In genomic region chr11:106101797-106102196, GRCh38 we compare ENCODE assay signal across 26 cellular contexts. TPM values are rescaled to one million over a fixed set of nuclear protein-coding genes. Genes with fewer than 3 reads are reported as not detected.
DNase-seq lines count a peak whose midpoint lies in the region; ATAC-seq, FAIRE-seq and TF ChIP-seq lines count a peak whose summit lies in the region.
"Had no signal": no experiment of that assay in that cellular context is flagged by ENCODE, and none has a peak within 500 bp of the region (broad histone marks: within the 10 kb centered on the region; RNA-seq: fewer than 3 reads in every experiment).

No MANE protein-coding gene starts in this region.

- no peak overlapping the region for H3K4me3 ChIP-seq in endothelial cell of umbilical vein (replicated peaks in 1 of 3; ENCODE audit: insufficient read depth in 1 of 3, low read depth in 1 of 3, low read length in 3 of 3)
- H3K4me3 ChIP-seq: ovary, stomach, upper lobe of left lung had no signal

- H3K9ac ChIP-seq in endothelial cell of umbilical vein (replicated peaks; ENCODE audit: extremely low read depth, insufficient read depth, low read length): no peak overlapping the region

- H3K9me1 ChIP-seq in endothelial cell of umbilical vein (replicated peaks; ENCODE audit: control insufficient read depth, extremely low read depth, insufficient read depth, low read length): no peaks in the 10 kb centered on the region

- no peak for FAIRE-seq in endothelial cell of umbilical vein (lab: Jason Lieb, UNC)

- H3K4me2 ChIP-seq in endothelial cell of umbilical vein (ENCODE audit: insufficient read depth, low read length): no peak overlapping the region

- DNase-seq in DMS 273 (lab: John Stamatoyannopoulos, UW; ENCODE audit: unreplicated experiment) (peak; percentile 5), DMS 273 treated with DMSO at 0.1 percent for 48 hours (lab: John Stamatoyannopoulos, UW) (no peak), NCI-H226 (peak; percentile 41), endothelial cell of umbilical vein (ENCODE audit: low read depth, low spot score) (peak; percentile 33), non-pigmented ciliary epithelial cell (ENCODE audit: low read depth) (peak; percentile 20), head of caudate nucleus (no peak)
- DNase-seq in central memory CD4-positive, alpha-beta T cell: no peak
- DNase-seq: activated CD4-positive, alpha-beta T cell treated with anti-CD3 and anti-CD28 coated beads, Interleukin-2, amount 50 U/mL, for 1 hour; activated CD8-positive, alpha-beta memory T cell treated with anti-CD3 and anti-CD28 coated beads, Interleukin-2, amount 50 U/mL, for 4 hours; activated effector memory CD4-positive, alpha-beta T cell treated with Interleukin-2 at 50 U/mL for 16 hours; C1 segment of cervical spinal cord; foreskin melanocyte; kidney glomerular epithelial cell; mesendoderm; naive thymus-derived CD4-positive, alpha-beta T cell; NCI-H146; NCI-H82; ovary; stimulated activated CD4-positive, alpha-beta T cell treated with anti-CD3 and anti-CD28 coated beads, Interleukin-1b, Interleukin-23, amount 100 ng/mL, for 48 hours; stomach; T-helper 17 cell; upper lobe of left lung had no signal

- no peak for TF ChIP-seq POLR2A in endothelial cell of umbilical vein (IDR thresholded peaks at IDR 0.05; ENCODE audit: low read depth, low read length)

- H3K9me3 ChIP-seq in endothelial cell of umbilical vein (replicated peaks; ENCODE audit: control insufficient read depth, insufficient read depth, low read length): no peaks in the 10 kb centered on the region
- H3K9me3 ChIP-seq: ovary, stomach, upper lobe of left lung had no signal

- POLR2A ChIA-PET in endothelial cell of umbilical vein (lab: Charles Lee): no interaction called here

- H4K20me1 ChIP-seq in endothelial cell of umbilical vein (replicated peaks; ENCODE audit: control insufficient read depth, extremely low read depth, insufficient read depth, low read length): no peaks in the 10 kb centered on the region

- CTCF ChIA-PET in endothelial cell of umbilical vein (lab: Charles Lee): no interaction called here

- H3K4me1 ChIP-seq in endothelial cell of umbilical vein (ENCODE audit: control insufficient read depth, extremely low read depth, insufficient read depth, low read length): no peaks in the 10 kb centered on the region
- H3K4me1 ChIP-seq: stomach, upper lobe of left lung had no signal

- H3K27me3 ChIP-seq in endothelial cell of umbilical vein (ENCODE audit: control insufficient read depth in 2 of 2, insufficient read depth in 2 of 2, low read length in 2 of 2): no peaks in the 10 kb centered on the region
- H3K27me3 ChIP-seq: ovary, stomach, upper lobe of left lung had no signal

- no peak for ATAC-seq in GM18511 (IDR thresholded peaks at IDR 0.05; ENCODE audit: unreplicated experiment)
- ATAC-seq: naive thymus-derived CD4-positive, alpha-beta T cell; sciatic nerve; T-helper 17 cell had no signal

- no peak for TF ChIP-seq CTCF in endothelial cell of umbilical vein (IDR thresholded peaks at IDR 0.05; ENCODE audit: extremely low read depth in 1 of 2, insufficient read depth in 1 of 2, low read depth in 1 of 2, low read length in 2 of 2)

- BruUV-seq in endothelial cell of umbilical vein (replicated peaks; lab: Mats Ljungman, UMichigan): no TSS peak

- dilution Hi-C loops in endothelial cell of umbilical vein (cut with MboI; ENCODE audit: extremely low pct_ligation_motif_present, low sequenced_read_pairs): no loop called here

- peaks cover 0 to 6% of the 10 kb centered on the region in 2 experiments for H3K36me3 ChIP-seq in endothelial cell of umbilical vein (ENCODE audit: control insufficient read depth in 2 of 2, extremely low read depth in 1 of 2, insufficient read depth in 2 of 2, low read length in 2 of 2)
- H3K36me3 ChIP-seq: ovary had no signal

- H3K79me2 ChIP-seq in endothelial cell of umbilical vein (ENCODE audit: control insufficient read depth, insufficient read depth, low read length): no peaks in the 10 kb centered on the region

- H2AFZ ChIP-seq in endothelial cell of umbilical vein (ENCODE audit: low read depth, low read length): no peak overlapping the region

- intact Hi-C loops in endothelial cell of umbilical vein (cut with micrococcal nuclease): no loop called here
- intact Hi-C loops in head of caudate nucleus (cut with DNase I): no loop called here

- H3K27ac ChIP-seq in endothelial cell of umbilical vein (ENCODE audit: insufficient read depth, low read depth, low read length): no peak overlapping the region
- H3K27ac ChIP-seq: 22Rv1, ovary, stomach, upper lobe of left lung, VCaP had no signal

TF ChIP-seq in endothelial cell of umbilical vein, 7 proteins besides CTCF, POLR2A, EP300 and RAD21:
- TF ChIP-seq MAX (IDR thresholded peaks at IDR 0.05; ENCODE audit: insufficient read depth, insufficient read length) (no peak), EZH2 (IDR thresholded peaks at IDR 0.05; ENCODE audit: borderline replicate concordance, low read depth, low read length, severe bottlenecking) (no peak), MYC (IDR thresholded peaks at IDR 0.05; ENCODE audit: low read depth, low read length) (no peak), POLR2AphosphoS5 (IDR thresholded peaks at IDR 0.05; ENCODE audit: insufficient read depth, low read depth, low read length) (no peak), JUN (IDR thresholded peaks at IDR 0.05; ENCODE audit: borderline replicate concordance, insufficient read depth, insufficient read length, low read depth) (no peak), GATA2 (IDR thresholded peaks at IDR 0.05; ENCODE audit: insufficient read depth, insufficient read length, low read depth, low read length) (no peak)
TF ChIP-seq in endothelial cell of umbilical vein: peak in this region for 0.

RNA-seq across cellular contexts. Expression of gene AASDHPPT, which starts 24.3 kb away (rescaled TPM):
- 29.8 and 34.2 TPM in 2 replicates for total RNA-seq in endothelial cell of umbilical vein
- polyA plus RNA-seq in endothelial cell of umbilical vein: 10.3 and 14.3 TPM in 2 replicates
- polyA plus RNA-seq in endothelial cell of umbilical vein (2011; cell fraction: cytosol; rRNA removed): 19.1 and 20.3 TPM in 2 replicates
- polyA plus RNA-seq in endothelial cell of umbilical vein (2011; cell fraction: nucleus; rRNA removed): 11.3 and 16.1 TPM in 2 replicates
- 34.1 and 43.5 TPM in 2 replicates for polyA plus RNA-seq in endothelial cell of umbilical vein (2012)
- polyA minus RNA-seq in endothelial cell of umbilical vein: 25.9 and 28.5 TPM in 2 replicates
- 25.7 TPM for polyA minus RNA-seq in endothelial cell of umbilical vein (2011; cell fraction: cytosol; rRNA and poly(A)+ RNA removed)
- 23.3 and 29.1 TPM in 2 replicates for polyA minus RNA-seq in endothelial cell of umbilical vein (2011; cell fraction: nucleus; rRNA and poly(A)+ RNA removed)

RNA-seq across cellular contexts. Expression of gene KBTBD3, which starts 24.6 kb away (rescaled TPM):
- total RNA-seq in endothelial cell of umbilical vein: 2.4 and 3.6 TPM in 2 replicates
- 0.76 and 0.84 TPM in 2 replicates for polyA plus RNA-seq in endothelial cell of umbilical vein
- polyA plus RNA-seq in endothelial cell of umbilical vein (2011; cell fraction: cytosol; rRNA removed): 1.1 and 1.3 TPM in 2 replicates
- 1.6 and 1.8 TPM in 2 replicates for polyA plus RNA-seq in endothelial cell of umbilical vein (2011; cell fraction: nucleus; rRNA removed)
- polyA plus RNA-seq in endothelial cell of umbilical vein (2012): 3.8 and 4.3 TPM in 2 replicates
- 8.2 and 9.3 TPM in 2 replicates for polyA minus RNA-seq in endothelial cell of umbilical vein
- not detected for polyA minus RNA-seq in endothelial cell of umbilical vein (2011; cell fraction: cytosol; rRNA and poly(A)+ RNA removed)
- 3.5 and 5.9 TPM in 2 replicates for polyA minus RNA-seq in endothelial cell of umbilical vein (2011; cell fraction: nucleus; rRNA and poly(A)+ RNA removed)

Comparison
In these comparisons a context has a peak if more than half of its experiments do, and no peak if none do; other contexts are left out.
1. DNase-seq: peak in DMS 273 (single experiment), NCI-H226 (single experiment), endothelial cell of umbilical vein (single experiment) and non-pigmented ciliary epithelial cell (single experiment); none in DMS 273 treated with DMSO at 0.1 percent for 48 hours (single experiment), central memory CD4-positive, alpha-beta T cell (single experiment) and head of caudate nucleus (0 of 42).